8 cellular contexts compared by ENCODE assay signal in genomic region chr19:870963-871401, GRCh38. TPM values are rescaled to one million over a fixed set of nuclear protein-coding genes. Genes with fewer than 3 reads are reported as not detected.
A peak's percentile ranks its signal among the peaks of the same experiment; 100 is the strongest.
DNase-seq lines count a peak whose midpoint lies in the region; ATAC-seq and TF ChIP-seq lines count a peak whose summit lies in the region.
"Had no signal": no experiment of that assay in that cellular context is flagged by ENCODE, and none has a peak within 500 bp of the region (broad histone marks: within the 10 kb centered on the region; RNA-seq: fewer than 3 reads in every experiment).

No MANE protein-coding gene starts in this region.

- H3K4me1 ChIP-seq in A673 (ENCODE audit: insufficient read depth, low read length, poor library complexity, severe bottlenecking), result peaks cover 61% of the 10 kb centered on the region
- no peaks in the 10 kb centered on the region for H3K4me1 ChIP-seq in right cardiac atrium (ENCODE audit: control insufficient read depth, insufficient read depth, low read length)

- POLR2A ChIA-PET in A673 (lab: Charles Lee; ENCODE audit: low non-redundant PET) (interaction anchor here (0.6 kb wide), 1 partner anchor 28 kb away, joined by 3 read pairs; no protein-coding TSS in a partner anchor), T-cell (lab: Charles Lee) (no interaction called here)

- peaks cover 10 to 18% (median 17%) of the 10 kb centered on the region in 3 donors for H3K4me1 Mint-ChIP-seq in T-cell

- no peaks in the 10 kb centered on the region for H3K27me3 ChIP-seq in A673 (replicated peaks; ENCODE audit: insufficient read depth, low read depth, low read length, poor library complexity)
- H3K27me3 ChIP-seq in right cardiac atrium (ENCODE audit: control insufficient read depth, insufficient read depth), result no peaks in the 10 kb centered on the region

- peak overlapping the region in 1 of 3 donors; percentile 59 for H3K4me3 Mint-ChIP-seq in T-cell
- H3K4me3 Mint-ChIP-seq: activated T-cell treated with anti-CD3 and anti-CD28 coated beads, Interleukin-2, amount 50 U/mL, for 24 hours had no signal

- H3K36me3 ChIP-seq in A673 (ENCODE audit: insufficient read depth, low read length, poor library complexity, severe bottlenecking), result peaks cover 32% of the 10 kb centered on the region

- DNase-seq in A673 (ENCODE audit: low spot score) (peak; percentile 56), NCI-H345 treated with DMSO at 0.1 percent for 48 hours (lab: John Stamatoyannopoulos, UW; ENCODE audit: unreplicated experiment) (peak; percentile 22), right cardiac atrium (peak; percentile 77 to 93 (median 89)), OCI-M1 (lab: John Stamatoyannopoulos, UW) (no peak), T-cell (no peak)
- DNase-seq: activated T-cell treated with anti-CD3 and anti-CD28 coated beads, Interleukin-2, amount 50 U/mL, for 24 hours had no signal

- H3K4me3 ChIP-seq in A673 (ENCODE audit: low read depth, low read length, poor library complexity, severe bottlenecking) (no peak overlapping the region), right cardiac atrium (ENCODE audit: low read length) (no peak overlapping the region)

- H3K27ac ChIP-seq in A673 (ENCODE audit: low read depth, low read length, poor library complexity, severe bottlenecking) (peak overlapping the region; percentile 61), right cardiac atrium (ENCODE audit: low read length) (no peak overlapping the region)

- no peak overlapping the region for H3K27ac Mint-ChIP-seq in T-cell

- H3K9me3 ChIP-seq in A673 (ENCODE audit: low read depth, low read length, poor library complexity, severe bottlenecking) (no peaks in the 10 kb centered on the region), right cardiac atrium (ENCODE audit: control insufficient read depth, low read length) (no peaks in the 10 kb centered on the region)

- H3K9me3 Mint-ChIP-seq in T-cell, result no peaks in the 10 kb centered on the region
- H3K9me3 Mint-ChIP-seq: activated T-cell treated with anti-CD3 and anti-CD28 coated beads, Interleukin-2, amount 50 U/mL, for 24 hours had no signal

- 67% methylated on average over 28 of the region's 28 CpGs for WGBS in right cardiac atrium

- H3K27me3 Mint-ChIP-seq in T-cell, result no peaks in the 10 kb centered on the region
- H3K27me3 Mint-ChIP-seq: activated T-cell treated with anti-CD3 and anti-CD28 coated beads, Interleukin-2, amount 50 U/mL, for 24 hours had no signal

- no peak for TF ChIP-seq CTCF in A673 (conservative IDR thresholded peaks at IDR 0.05; ENCODE audit: low read depth, low read length)

- peaks cover 11% of the 10 kb centered on the region for H3K36me3 Mint-ChIP-seq in T-cell

- CTCF ChIA-PET in A673 (lab: Charles Lee), result no interaction called here
- CTCF ChIA-PET in T-cell (lab: Charles Lee), result no interaction called here

- no TSS peak for BruUV-seq in A673 (replicated peaks; lab: Mats Ljungman, UMichigan)

- intact Hi-C loops in A673 (cut with micrococcal nuclease; ENCODE audit: unreplicated experiment), result no loop called here
- intact Hi-C loops in right cardiac atrium (cut with DNase I), result no loop called here

- ATAC-seq in right cardiac atrium (peak; percentile 4 to 7), T-cell (replicated peaks in 1 of 4) (no peak), HG02884 (IDR thresholded peaks at IDR 0.05; ENCODE audit: unreplicated experiment) (no peak)

RNA-seq across cellular contexts. Expression of gene CFD, which starts 11.5 kb away (rescaled TPM):
- 1.1 and 1.4 TPM in 2 replicates for total RNA-seq in A673 (2021)
- 100 to 1,000 TPM; 221 to 590 (median 310) TPM for total RNA-seq in right cardiac atrium
- polyA plus RNA-seq in right cardiac atrium, result 869 TPM
- 10 to 100 TPM in 1 of 5 donors, 1 to 10 TPM in 4; 2.8 to 10.3 (median 5.6) TPM for total RNA-seq in T-cell

RNA-seq across cellular contexts. Expression of gene ELANE, which starts 18.9 kb away (rescaled TPM):
- total RNA-seq in A673 (2021) (not detected in 2 replicates), right cardiac atrium (1 to 10 TPM in 3 of 4 donors, under 1 TPM in 1; 0.85 to 2.6 (median 1.9) TPM), T-cell (under 1 TPM in 1 of 5 donors, not detected in 4; 0.83 TPM)
- polyA plus RNA-seq in right cardiac atrium, result 3.4 TPM

RNA-seq across cellular contexts. Expression of gene MED16, which starts 22.0 kb away (rescaled TPM):
- total RNA-seq in A673 (2021) (83.0 and 86.3 TPM in 2 replicates), right cardiac atrium (10 to 100 TPM; 23.9 to 28.4 (median 25.4) TPM), T-cell (100 to 1,000 TPM in 1 of 5 donors, 10 to 100 TPM in 4; 55.0 to 105 (median 92.4) TPM)
- polyA plus RNA-seq in right cardiac atrium, result 21.3 TPM

RNA-seq across cellular contexts. Expression of gene RNU6-9, which starts 22.3 kb away (rescaled TPM):
- total RNA-seq in A673 (2021) (not detected in 2 replicates), right cardiac atrium (not detected), T-cell (not detected)
- polyA plus RNA-seq in right cardiac atrium, result not detected
- total RNA-seq: posterior vena cava had no signal

RNA-seq across cellular contexts. Expression of gene PRTN3, which starts 30.2 kb away (rescaled TPM):
- total RNA-seq in A673 (2021), result not detected in 2 replicates
- total RNA-seq in right cardiac atrium, result not detected
- polyA plus RNA-seq in right cardiac atrium, result not detected
- under 1 TPM in 1 of 5 donors, not detected in 4; 0.50 TPM for total RNA-seq in T-cell

Comparison
In these comparisons a context has a peak if more than half of its experiments do, and no peak if none do; other contexts are left out.
1. DNase-seq: peak in A673 (single experiment), NCI-H345 treated with DMSO at 0.1 percent for 48 hours (single experiment) and right cardiac atrium (3 of 3); none in OCI-M1 (single experiment) and T-cell (0 of 34).
2. ATAC-seq: peak in right cardiac atrium (2 of 2); none in T-cell (0 of 4) and HG02884 (single experiment).
3. RNA of gene CFD, which starts 11.5 kb away (total RNA-seq): 221 to 590 TPM in right cardiac atrium; 2.8 to 10.3 TPM in T-cell and 1.1 to 1.4 TPM in A673; every median in the first group is over 10 times any median in the second.